ENCODE assay signal across 8 cellular contexts in the genomic region with DNA sequence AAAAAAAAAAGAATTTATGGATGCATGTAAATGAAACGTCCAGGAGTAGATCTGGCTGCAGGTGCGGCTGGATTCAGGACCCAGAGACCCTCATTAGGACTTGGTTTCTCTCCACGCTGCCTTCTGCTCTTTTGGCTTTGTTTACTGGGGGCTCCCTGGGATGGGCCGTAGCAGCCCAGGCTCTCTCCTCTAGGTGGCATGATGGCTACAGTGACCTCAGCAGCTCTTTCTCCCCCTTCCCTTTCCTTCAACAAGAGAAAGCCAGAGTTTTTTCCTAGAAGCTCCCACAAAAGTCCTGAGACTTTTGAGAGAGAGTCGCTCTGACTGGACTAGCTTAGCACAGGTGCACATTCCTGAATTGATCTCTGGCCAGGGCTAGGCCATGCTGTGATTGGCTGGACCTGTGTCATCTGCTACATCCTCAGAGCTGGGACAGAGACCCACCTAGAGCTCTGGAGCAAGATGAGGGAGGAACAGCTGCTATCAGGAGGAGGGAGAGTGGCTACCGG.
A peak's percentile ranks its signal among the peaks of the same experiment; 100 is the strongest.
DNase-seq lines count a peak whose midpoint lies in the region; ATAC-seq, FAIRE-seq and TF ChIP-seq lines count a peak whose summit lies in the region.

No MANE protein-coding gene starts in this region.

- H2BK12ac ChIP-seq in mesenchymal stem cell (ENCODE audit: low read length in 2 of 2), result peak overlapping the region in 1 of 2 experiments; percentile 89

- no peak overlapping the region for H3K9ac ChIP-seq in endothelial cell of umbilical vein (replicated peaks; ENCODE audit: extremely low read depth, insufficient read depth, low read length)
- H3K9ac ChIP-seq in mesenchymal stem cell (ENCODE audit: low read length), result peak overlapping the region; percentile 79

- no peak overlapping the region for H3K14ac ChIP-seq in mesenchymal stem cell (ENCODE audit: low read length in 2 of 2)

- H4K20me1 ChIP-seq in endothelial cell of umbilical vein (replicated peaks; ENCODE audit: control insufficient read depth, extremely low read depth, insufficient read depth, low read length), result no peaks in the 10 kb centered on the region

- CTCF ChIA-PET in endothelial cell of umbilical vein (lab: Charles Lee), result interaction anchor here (0.6 to 2.7 kb wide), 8 partner anchors 18 to 1333 kb away, joined by 3 to 14 read pairs (median 5); partner anchors contain the start of gene PDCD4

- no peak overlapping the region for H2BK15ac ChIP-seq in mesenchymal stem cell (ENCODE audit: low read depth, poor library complexity, severe bottlenecking)

- dilution Hi-C loops in endothelial cell of umbilical vein (cut with MboI; ENCODE audit: extremely low pct_ligation_motif_present, low sequenced_read_pairs), result no loop called here

- H2AFZ ChIP-seq in endothelial cell of umbilical vein (ENCODE audit: low read depth, low read length) (no peak overlapping the region), mesenchymal stem cell (ENCODE audit: low read depth, low read length) (peak overlapping the region; percentile 83)

- H3K79me2 ChIP-seq in endothelial cell of umbilical vein (ENCODE audit: control insufficient read depth, insufficient read depth, low read length), result no peaks in the 10 kb centered on the region

- no peak for TF ChIP-seq POLR2A in endothelial cell of umbilical vein (IDR thresholded peaks at IDR 0.05; ENCODE audit: low read depth, low read length)

- H3K4me3 ChIP-seq in endothelial cell of umbilical vein (replicated peaks in 1 of 3; ENCODE audit: insufficient read depth in 1 of 3, low read depth in 1 of 3, low read length in 3 of 3), result no peak overlapping the region
- H3K4me3 ChIP-seq in mesenchymal stem cell (ENCODE audit: insufficient read depth in 1 of 2, low read depth in 1 of 2, low read length in 2 of 2), result no peak overlapping the region
- H3K4me3 ChIP-seq in tibial artery, result no peak overlapping the region

- no peak for FAIRE-seq in D721Med (lab: Jason Lieb, UNC)
- FAIRE-seq in endothelial cell of umbilical vein (lab: Jason Lieb, UNC), result no peak

- no peak overlapping the region for H4K8ac ChIP-seq in mesenchymal stem cell (ENCODE audit: low read length)

- peak overlapping the region in 1 of 2 experiments; percentile 0 for H3K4ac ChIP-seq in mesenchymal stem cell (ENCODE audit: low read depth in 1 of 2, low read length in 2 of 2)

- no peak overlapping the region for H3K4me2 ChIP-seq in endothelial cell of umbilical vein (ENCODE audit: insufficient read depth, low read length)
- H3K4me2 ChIP-seq in mesenchymal stem cell (ENCODE audit: low read length, poor library complexity, severe bottlenecking), result no peak overlapping the region

- H3K9me3 ChIP-seq in endothelial cell of umbilical vein (replicated peaks; ENCODE audit: control insufficient read depth, insufficient read depth, low read length) (no peaks in the 10 kb centered on the region), mesenchymal stem cell (ENCODE audit: control insufficient read depth, low read length) (peaks cover 4% of the 10 kb centered on the region), tibial artery (no peaks in the 10 kb centered on the region)

- WGBS in mesenchymal stem cell, result 42% methylated on average over 6 of the region's 6 CpGs

- H3K23ac ChIP-seq in mesenchymal stem cell (ENCODE audit: low read length in 2 of 2), result no peak overlapping the region

- no peak overlapping the region for H2BK5ac ChIP-seq in mesenchymal stem cell (ENCODE audit: low read depth, low read length, poor library complexity, severe bottlenecking)

- POLR2A ChIA-PET in endothelial cell of umbilical vein (lab: Charles Lee), result no interaction called here

- no TSS peak for BruUV-seq in endothelial cell of umbilical vein (replicated peaks; lab: Mats Ljungman, UMichigan)

- peaks cover 3% of the 10 kb centered on the region for H3K4me1 ChIP-seq in endothelial cell of umbilical vein (ENCODE audit: control insufficient read depth, extremely low read depth, insufficient read depth, low read length)
- peaks cover 5% of the 10 kb centered on the region for H3K4me1 ChIP-seq in mesenchymal stem cell (ENCODE audit: control insufficient read depth, insufficient read depth, low read depth, low read length)
- peaks cover 0 to 24% (median 15%) of the 10 kb centered on the region in 4 donors for H3K4me1 ChIP-seq in tibial artery

- TF ChIP-seq CTCF in D721Med (IDR thresholded peaks at IDR 0.05; ENCODE audit: insufficient read depth, missing control alignments) (peak; percentile 53), VCaP (conservative IDR thresholded peaks at IDR 0.05) (peak; percentile 65), endothelial cell of umbilical vein (IDR thresholded peaks at IDR 0.05; ENCODE audit: extremely low read depth in 1 of 2, insufficient read depth in 1 of 2, low read depth in 1 of 2, low read length in 2 of 2) (peak in 1 of 2 donors; percentile 62), tibial artery (IDR thresholded peaks at IDR 0.05) (peak; percentile 65 to 67)

- ATAC-seq in GM19372 (IDR thresholded peaks at IDR 0.05; ENCODE audit: low read depth, unreplicated experiment) (peak; percentile 56), HG03575 (IDR thresholded peaks at IDR 0.05; ENCODE audit: extremely low read depth, insufficient number of reproducible peaks, low FRiP score, unreplicated experiment) (peak; percentile 24)

- H3K27me3 ChIP-seq in endothelial cell of umbilical vein (ENCODE audit: control insufficient read depth in 2 of 2, insufficient read depth in 2 of 2, low read length in 2 of 2) (peaks cover 3% of the 10 kb centered on the region in 2 experiments), mesenchymal stem cell (ENCODE audit: control insufficient read depth in 1 of 2, insufficient read depth in 1 of 2, low read length in 2 of 2) (peaks cover 3% of the 10 kb centered on the region in 2 experiments), tibial artery (no peaks in the 10 kb centered on the region)

- no peak overlapping the region for H4K91ac ChIP-seq in mesenchymal stem cell (ENCODE audit: low read length)

- H3K18ac ChIP-seq in mesenchymal stem cell (ENCODE audit: low read depth in 1 of 2, low read length in 2 of 2), result no peak overlapping the region

- H3K27ac ChIP-seq in VCaP (no peak overlapping the region), endothelial cell of umbilical vein (ENCODE audit: insufficient read depth, low read depth, low read length) (no peak overlapping the region), mesenchymal stem cell (ENCODE audit: low read length, poor library complexity, severe bottlenecking) (no peak overlapping the region), tibial artery (no peak overlapping the region)

- no peak overlapping the region for H2AK5ac ChIP-seq in mesenchymal stem cell (ENCODE audit: low read length, severe bottlenecking)

- DNase-seq in D721Med (ENCODE audit: insufficient read length, low spot score) (no peak), endothelial cell of umbilical vein (ENCODE audit: low read depth, low spot score) (peak; percentile 36), mesenchymal stem cell (peak; percentile 63), tibial artery (peak; percentile 58 to 82)
- DNase-seq in activated CD4-positive, CD25-positive, alpha-beta regulatory T cell (lab: John Stamatoyannopoulos, UW), result no peak

- H3K36me3 ChIP-seq in endothelial cell of umbilical vein (ENCODE audit: control insufficient read depth in 2 of 2, extremely low read depth in 1 of 2, insufficient read depth in 2 of 2, low read length in 2 of 2), result no peaks in the 10 kb centered on the region
- H3K36me3 ChIP-seq in mesenchymal stem cell (ENCODE audit: control insufficient read depth in 1 of 2, insufficient read depth in 2 of 2, low read depth in 1 of 2, low read length in 2 of 2), result no peaks in the 10 kb centered on the region
- no peaks in the 10 kb centered on the region for H3K36me3 ChIP-seq in tibial artery

- intact Hi-C loops in endothelial cell of umbilical vein (cut with micrococcal nuclease) (loop anchor here (2.0 to 5.0 kb wide), 3 partner anchors 57 to 89 kb away; no protein-coding TSS in a partner anchor), tibial artery (cut with DNase I; ENCODE audit: low total_unique reads) (loop anchor here (5.0 kb wide), 1 partner anchor 88 kb away; no protein-coding TSS in a partner anchor)

- no peaks in the 10 kb centered on the region for H3K9me1 ChIP-seq in endothelial cell of umbilical vein (replicated peaks; ENCODE audit: control insufficient read depth, extremely low read depth, insufficient read depth, low read length)

- no peaks in the 10 kb centered on the region for H3K79me1 ChIP-seq in mesenchymal stem cell (replicated peaks; ENCODE audit: low read length, poor library complexity, severe bottlenecking)

- no peak overlapping the region for H2BK120ac ChIP-seq in mesenchymal stem cell (ENCODE audit: low read depth, low read length)

TF ChIP-seq in endothelial cell of umbilical vein, 7 proteins besides CTCF, POLR2A, EP300 and RAD21:
- no peak for TF ChIP-seq GATA2 (IDR thresholded peaks at IDR 0.05; ENCODE audit: insufficient read depth, insufficient read length, low read depth, low read length)
- TF ChIP-seq EZH2 (IDR thresholded peaks at IDR 0.05; ENCODE audit: borderline replicate concordance, low read depth, low read length, severe bottlenecking), result no peak
- TF ChIP-seq, protein P1, sequence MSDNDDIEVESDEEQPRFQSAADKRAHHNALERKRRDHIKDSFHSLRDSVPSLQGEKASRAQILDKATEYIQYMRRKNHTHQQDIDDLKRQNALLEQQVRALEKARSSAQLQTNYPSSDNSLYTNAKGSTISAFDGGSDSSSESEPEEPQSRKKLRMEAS (IDR thresholded peaks at IDR 0.05; ENCODE audit: insufficient read depth, insufficient read length), result no peak
- TF ChIP-seq POLR2AphosphoS5 (IDR thresholded peaks at IDR 0.05; ENCODE audit: insufficient read depth, low read depth, low read length), result no peak
- TF ChIP-seq JUN (IDR thresholded peaks at IDR 0.05; ENCODE audit: borderline replicate concordance, insufficient read depth, insufficient read length, low read depth), result no peak
- TF ChIP-seq FOS (IDR thresholded peaks at IDR 0.05; ENCODE audit: borderline replicate concordance, insufficient read depth, low read length), result no peak
- TF ChIP-seq MYC (IDR thresholded peaks at IDR 0.05; ENCODE audit: low read depth, low read length), result no peak

Comparison
In these comparisons a context has a peak if more than half of its experiments do, and no peak if none do; other contexts are left out.
1. DNase-seq: peak in endothelial cell of umbilical vein (single experiment), mesenchymal stem cell (single experiment) and tibial artery (2 of 2); none in D721Med (single experiment) and activated CD4-positive, CD25-positive, alpha-beta regulatory T cell (0 of 4).